11 cellular contexts compared by ENCODE assay signal in the genomic region with DNA sequence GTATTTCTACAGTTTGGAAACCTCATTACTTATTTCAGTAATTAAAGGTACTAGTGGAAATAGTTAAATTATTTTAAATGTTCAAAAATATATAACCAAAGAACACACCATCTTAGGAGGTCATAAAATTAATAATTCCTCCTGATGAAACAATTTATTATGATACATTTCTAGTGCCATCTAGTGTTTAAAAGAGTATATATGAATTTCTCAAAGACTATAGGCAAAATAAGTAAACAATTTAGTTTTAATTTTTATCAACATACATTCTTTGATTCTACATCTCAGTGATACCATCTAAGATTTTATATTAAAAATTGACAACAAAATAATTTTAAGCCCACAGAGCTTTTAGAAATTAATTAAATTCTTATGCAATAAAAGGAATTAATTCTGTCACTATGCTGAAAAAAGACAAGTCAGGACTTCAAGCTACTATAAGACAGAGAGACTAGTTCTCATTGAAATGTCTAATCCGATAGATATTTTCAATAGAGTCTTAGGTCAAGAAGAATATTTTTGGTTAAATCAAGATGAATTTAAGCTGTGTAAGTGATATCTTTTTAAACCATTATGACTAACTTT.
DNase-seq lines count a peak whose midpoint lies in the region; ATAC-seq and TF ChIP-seq lines count a peak whose summit lies in the region.
"Had no signal": no experiment of that assay in that cellular context is flagged by ENCODE, and none has a peak within 500 bp of the region (broad histone marks: within the 10 kb centered on the region; RNA-seq: fewer than 3 reads in every experiment).

No MANE protein-coding gene starts in this region.

- H3K27ac Mint-ChIP-seq in endodermal cell, result no peak overlapping the region

- H3K36me3 ChIP-seq in left ventricle myocardium inferior (no peaks in the 10 kb centered on the region), endodermal cell (ENCODE audit: control insufficient read depth, insufficient read depth, low read length) (no peaks in the 10 kb centered on the region)

- H3K9me3 Mint-ChIP-seq in endodermal cell, result no peaks in the 10 kb centered on the region

- no peak overlapping the region for H3K9ac ChIP-seq in endodermal cell (ENCODE audit: extremely low read depth, low read length, poor library complexity, severe bottlenecking)

- H3K4me3 ChIP-seq in left ventricle myocardium inferior (no peak overlapping the region), endodermal cell (ENCODE audit: low read length) (no peak overlapping the region)
- H3K4me3 ChIP-seq: body of pancreas had no signal

- ATAC-seq in left cardiac atrium (no peak), HG03469 (IDR thresholded peaks at IDR 0.05; ENCODE audit: unreplicated experiment) (no peak), HG03342 (IDR thresholded peaks at IDR 0.05; ENCODE audit: unreplicated experiment) (no peak)
- ATAC-seq: body of pancreas had no signal

- H3K4me1 Mint-ChIP-seq in endodermal cell, result no peaks in the 10 kb centered on the region

- intact Hi-C loops in left ventricle myocardium inferior (cut with micrococcal nuclease) (no loop called here), left cardiac atrium (cut with DNase I) (loop anchor here in 1 of 2 donors (10.0 kb wide), 1 partner anchor 1080 kb away; no protein-coding TSS in a partner anchor)

- H3K27me3 Mint-ChIP-seq in endodermal cell (ENCODE audit: insufficient read depth), result no peaks in the 10 kb centered on the region

- no peaks in the 10 kb centered on the region for H3K4me1 ChIP-seq in left ventricle myocardium inferior
- no peaks in the 10 kb centered on the region for H3K4me1 ChIP-seq in endodermal cell (ENCODE audit: control insufficient read depth, insufficient read depth, low read length)
- H3K4me1 ChIP-seq: body of pancreas had no signal

- TF ChIP-seq CTCF in left ventricle myocardium inferior (IDR thresholded peaks at IDR 0.05; ENCODE audit: borderline replicate concordance), result peak; percentile 40
- TF ChIP-seq CTCF in endodermal cell (conservative IDR thresholded peaks at IDR 0.05), result peak; percentile 53

- H3K9me3 ChIP-seq in left ventricle myocardium inferior (replicated peaks) (no peaks in the 10 kb centered on the region), endodermal cell (ENCODE audit: control insufficient read depth, low read length) (no peaks in the 10 kb centered on the region)
- H3K9me3 ChIP-seq: body of pancreas had no signal

- no peaks in the 10 kb centered on the region for H3K36me3 Mint-ChIP-seq in endodermal cell (ENCODE audit: low read depth)

- no peaks in the 10 kb centered on the region for H3K27me3 ChIP-seq in left ventricle myocardium inferior (ENCODE audit: low read depth)
- no peaks in the 10 kb centered on the region for H3K27me3 ChIP-seq in endodermal cell (ENCODE audit: control insufficient read depth, insufficient read depth, low read length, poor library complexity, severe bottlenecking)
- H3K27me3 ChIP-seq: body of pancreas had no signal

- 100% methylated on average over 1 of the region's 1 CpG; no CpG with 5 or more reads in 1 of the 2 experiments for WGBS in endodermal cell (ENCODE audit: insufficient coverage in 1 of 2, insufficient read length in 1 of 2), 2 experiments

- DNase-seq in left ventricle myocardium inferior (no peak), left cardiac atrium (no peak), NCI-H460 (ENCODE audit: extremely low read depth, low read depth) (peak; percentile 13), endodermal cell (no peak), HuH-7.5 (ENCODE audit: low spot score) (no peak)
- no peak for DNase-seq in activated CD8-positive, alpha-beta memory T cell treated with anti-CD3 and anti-CD28 coated beads for 24 hours
- DNase-seq: activated CD4-positive, CD25-positive, alpha-beta regulatory T cell treated with anti-CD3 and anti-CD28 coated beads, Interleukin-2, amount 50 U/mL, for 72 hours; body of pancreas; NCI-H1436 had no signal

- no peak overlapping the region for H3K4me3 Mint-ChIP-seq in endodermal cell

- H3K27ac ChIP-seq in left ventricle myocardium inferior (replicated peaks), result no peak overlapping the region
- no peak overlapping the region for H3K27ac ChIP-seq in endodermal cell (ENCODE audit: low read depth, low read length)
- H3K27ac ChIP-seq: body of pancreas had no signal
